In the genomic region with DNA sequence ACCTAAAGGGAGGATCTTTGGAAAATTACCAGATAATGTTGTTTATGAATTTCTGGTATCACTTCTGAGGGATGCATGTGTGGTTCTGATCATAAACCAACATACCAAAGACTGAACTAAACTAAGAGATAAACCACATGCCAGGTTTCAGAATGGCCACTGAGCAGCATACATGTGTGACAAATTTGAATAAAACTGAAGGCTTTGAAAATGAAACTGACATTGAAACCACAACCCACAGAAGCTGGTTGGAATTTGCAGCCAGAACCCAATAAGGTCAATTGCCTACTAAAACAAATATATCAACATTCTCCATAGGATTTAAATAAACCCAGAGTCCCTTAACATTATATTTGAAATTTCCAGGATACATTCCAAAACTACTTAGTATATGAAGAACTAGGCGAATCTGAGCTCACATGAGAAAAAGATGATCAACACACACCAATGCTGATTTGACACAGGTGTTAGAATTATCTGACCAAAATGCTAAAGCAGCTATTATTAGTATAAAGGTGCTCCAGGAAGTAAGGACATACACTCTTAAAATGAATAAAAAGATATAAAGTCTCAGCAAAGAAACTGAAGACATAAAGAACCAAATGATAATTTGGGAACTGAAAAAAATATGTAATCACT, we compare ENCODE assay signal across 10 cellular contexts.
A peak's percentile ranks its signal among the peaks of the same experiment; 100 is the strongest.
DNase-seq lines count a peak whose midpoint lies in the region; ATAC-seq and TF ChIP-seq lines count a peak whose summit lies in the region.
"Had no signal": no experiment of that assay in that cellular context is flagged by ENCODE, and none has a peak within 500 bp of the region (broad histone marks: within the 10 kb centered on the region; RNA-seq: fewer than 3 reads in every experiment).

No MANE protein-coding gene starts in this region.

- peaks cover 0 to 7% (median 2%) of the 10 kb centered on the region in 3 donors for H3K9me3 Mint-ChIP-seq in IgD-negative memory B cell
- H3K9me3 Mint-ChIP-seq in activated T-cell treated with anti-CD3 and anti-CD28 coated beads, Interleukin-2, amount 50 U/mL, for 24 hours = peaks cover 5% of the 10 kb centered on the region

- no peak overlapping the region for H3K27ac ChIP-seq in effector memory CD4-positive, alpha-beta T cell (ENCODE audit: insufficient read depth, low read length, poor library complexity, severe bottlenecking)
- no peak overlapping the region for H3K27ac ChIP-seq in dorsolateral prefrontal cortex

- peak overlapping the region; percentile 5 to 85 (median 57) for H3K4me3 Mint-ChIP-seq in IgD-negative memory B cell
- no peak overlapping the region for H3K4me3 Mint-ChIP-seq in activated T-cell treated with anti-CD3 and anti-CD28 coated beads, Interleukin-2, amount 50 U/mL, for 24 hours

- H3K27ac Mint-ChIP-seq in IgD-negative memory B cell = peak overlapping the region; percentile 8 to 41 (median 32)
- H3K27ac Mint-ChIP-seq in activated T-cell treated with anti-CD3 and anti-CD28 coated beads, Interleukin-2, amount 50 U/mL, for 24 hours = no peak overlapping the region

- no peak for TF ChIP-seq CTCF in dorsolateral prefrontal cortex (IDR thresholded peaks at IDR 0.05 in 54 of 56, conservative IDR thresholded peaks at IDR 0.05 in 2 of 56; ENCODE audit: low read depth in 1 of 56, partially characterized antibody in 56 of 56)

- H3K27me3 Mint-ChIP-seq in IgD-negative memory B cell = peaks cover 9% of the 10 kb centered on the region
- peaks cover 33% of the 10 kb centered on the region for H3K27me3 Mint-ChIP-seq in activated T-cell treated with anti-CD3 and anti-CD28 coated beads, Interleukin-2, amount 50 U/mL, for 24 hours

- DNase-seq in myocyte (ENCODE audit: low read depth) (peak; percentile 22), dorsolateral prefrontal cortex (no peak), 8988T (no peak)
- no peak for DNase-seq in effector memory CD4-positive, alpha-beta T cell
- DNase-seq in activated T-cell treated with anti-CD3 and anti-CD28 coated beads, Interleukin-2, amount 50 U/mL, for 24 hours = no peak
- DNase-seq: effector CD4-positive, alpha-beta T cell; NCI-H524 had no signal

- no peaks in the 10 kb centered on the region for H3K27me3 ChIP-seq in effector memory CD4-positive, alpha-beta T cell (replicated peaks; ENCODE audit: control insufficient read depth, insufficient read depth, low read length, poor library complexity, severe bottlenecking)
- H3K27me3 ChIP-seq in dorsolateral prefrontal cortex = no peaks in the 10 kb centered on the region

- no peaks in the 10 kb centered on the region for H3K36me3 Mint-ChIP-seq in IgD-negative memory B cell
- no peaks in the 10 kb centered on the region for H3K36me3 Mint-ChIP-seq in activated T-cell treated with anti-CD3 and anti-CD28 coated beads, Interleukin-2, amount 50 U/mL, for 24 hours (ENCODE audit: low read depth)

- H3K9me3 ChIP-seq in effector memory CD4-positive, alpha-beta T cell (ENCODE audit: control insufficient read depth, low read length) = no peaks in the 10 kb centered on the region

- peaks cover 25 to 37% (median 27%) of the 10 kb centered on the region in 3 donors for H3K4me1 Mint-ChIP-seq in IgD-negative memory B cell
- peaks cover 4% of the 10 kb centered on the region for H3K4me1 Mint-ChIP-seq in activated T-cell treated with anti-CD3 and anti-CD28 coated beads, Interleukin-2, amount 50 U/mL, for 24 hours (ENCODE audit: low read depth)

- intact Hi-C loops in dorsolateral prefrontal cortex (cut with DNase I) = no loop called here

- no peak overlapping the region for H3K4me3 ChIP-seq in effector memory CD4-positive, alpha-beta T cell (ENCODE audit: insufficient read depth, low read depth, low read length, poor library complexity, severe bottlenecking)
- H3K4me3 ChIP-seq in dorsolateral prefrontal cortex = no peak overlapping the region

- peak; percentile 89 for ATAC-seq in GM18873 (IDR thresholded peaks at IDR 0.05; ENCODE audit: low FRiP score, unreplicated experiment)
- peak; percentile 98 for ATAC-seq in HG02623 (IDR thresholded peaks at IDR 0.05; ENCODE audit: unreplicated experiment)

- H3K4me1 ChIP-seq in effector memory CD4-positive, alpha-beta T cell (ENCODE audit: control insufficient read depth, insufficient read depth, low read length, poor library complexity, severe bottlenecking) = no peaks in the 10 kb centered on the region

- no peaks in the 10 kb centered on the region for H3K36me3 ChIP-seq in effector memory CD4-positive, alpha-beta T cell (ENCODE audit: control insufficient read depth, insufficient read depth, low read length)
